In the genomic region with DNA sequence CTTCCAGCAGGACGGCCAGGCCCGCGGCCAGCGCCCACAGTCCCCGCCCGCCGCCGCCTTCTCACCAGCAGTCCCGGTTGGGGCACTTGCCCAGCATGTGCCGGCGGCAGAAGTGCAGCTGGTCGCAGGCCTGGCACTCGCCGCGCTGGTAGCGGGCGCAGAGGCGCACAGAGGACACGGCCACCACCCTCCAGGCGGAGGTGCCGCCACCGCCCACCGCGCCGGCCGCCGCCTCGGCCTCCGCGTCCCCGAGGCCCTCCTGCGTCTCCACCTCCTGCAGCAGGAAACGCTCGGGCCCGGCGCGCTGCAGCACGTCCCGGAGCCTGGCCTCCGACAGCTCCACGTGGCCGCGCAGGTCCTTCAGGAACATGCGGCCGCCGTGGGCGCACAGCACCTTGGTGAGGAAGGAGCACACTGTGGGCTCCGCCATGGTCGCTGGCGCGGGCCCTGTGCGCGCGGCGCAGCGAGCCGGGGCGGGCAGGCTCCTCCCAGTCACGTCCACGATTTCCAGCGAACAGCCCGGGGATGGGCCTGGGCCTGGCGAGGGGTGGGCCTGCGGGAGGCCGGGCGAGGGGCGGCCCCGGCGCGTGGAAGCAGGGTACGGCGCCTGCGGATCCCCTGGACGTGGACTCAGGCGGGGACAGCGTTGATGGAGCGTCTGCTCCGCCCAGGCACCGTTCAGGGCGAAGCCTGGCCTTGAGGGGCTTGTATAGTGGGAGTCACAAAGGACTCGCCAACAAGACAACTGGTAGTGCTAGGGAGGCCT, we compare ENCODE assay signal across 8 cellular contexts. TPM values are rescaled to one million over a fixed set of nuclear protein-coding genes. Genes with fewer than 3 reads are reported as not detected.
DNase-seq lines count a peak whose midpoint lies in the region; ATAC-seq and TF ChIP-seq lines count a peak whose summit lies in the region.

Gene ZC3HAV1L, minus strand, starts transcription at position 455 of the 766 bp plus-strand sequence. Its CDS starts 25 bp downstream, at position 430.

- peaks cover 12 to 14% of the 10 kb centered on the region in 2 donors for H3K4me1 Mint-ChIP-seq in immature natural killer cell

- peak within 1 kb of the TSS; percentile 62 to 81 (median 70) for H3K4me3 Mint-ChIP-seq in immature natural killer cell

- no peaks in the 10 kb centered on the region for H3K36me3 Mint-ChIP-seq in immature natural killer cell

- peak; percentile 79 for ATAC-seq in HG02571 (IDR thresholded peaks at IDR 0.05; ENCODE audit: unreplicated experiment)

- in situ Hi-C loops in mammary epithelial cell (cut with MboI; ENCODE audit: low sequenced_read_pairs in 2 of 2): no loop called here

- peak within 1 kb of the TSS; percentile 98 for H2AFZ ChIP-seq in mammary epithelial cell (ENCODE audit: low read depth, low read length)

- peaks cover 41% of the 10 kb centered on the region for H3K79me2 ChIP-seq in mammary epithelial cell (ENCODE audit: insufficient read depth, low read length)

- no peaks in the 10 kb centered on the region for H4K20me1 ChIP-seq in mammary epithelial cell (ENCODE audit: insufficient read depth, low read length)

- peak within 1 kb of the TSS; percentile 54 for H3K9ac ChIP-seq in mammary epithelial cell (ENCODE audit: insufficient read depth, low read length)

- H3K4me3 ChIP-seq in mammary epithelial cell (replicated peaks in 1 of 3; ENCODE audit: insufficient read depth in 1 of 3, low read depth in 2 of 3, low read length in 3 of 3): peak within 1 kb of the TSS; percentile 55 to 81 (median 67)

- DNase-seq in NCI-H1048 (lab: John Stamatoyannopoulos, UW) (peak; percentile 56), T1000 (lab: John Stamatoyannopoulos, UW) (peak; percentile 31), mammary epithelial cell (peak; percentile 59), immature natural killer cell (peak; percentile 33 to 44 (median 43)), cortex of kidney (lab: John Stamatoyannopoulos, UW) (no peak)
- peak; percentile 84 for DNase-seq in stimulated activated CD4-positive, alpha-beta T cell treated with anti-CD3 and anti-CD28 coated beads, Interleukin-15, amount 100 ng/mL, for 24 hours

- no peaks in the 10 kb centered on the region for H3K27me3 ChIP-seq in mammary epithelial cell (ENCODE audit: insufficient read depth, low read length)

- 2% methylated on average over 22 of the region's 81 CpGs for WGBS in mammary epithelial cell (ENCODE audit: low coverage, missing lambda C conversion rate)

- H3K9me3 Mint-ChIP-seq in immature natural killer cell: no peaks in the 10 kb centered on the region

- TF ChIP-seq POLR2A in GM15510 (IDR thresholded peaks at IDR 0.05; ENCODE audit: borderline replicate concordance, extremely low read depth, insufficient read length): peak; percentile 77

- CTCF ChIA-PET in mammary epithelial cell (lab: Charles Lee; ENCODE audit: low non-redundant PET): no interaction called here

- peak within 1 kb of the TSS; percentile 96 for H3K4me2 ChIP-seq in mammary epithelial cell (ENCODE audit: insufficient read depth, low read depth, low read length)

- peak within 1 kb of the TSS; percentile 50 for H3K27ac ChIP-seq in mammary epithelial cell (ENCODE audit: insufficient read depth, low read depth, low read length)

- H3K9me3 ChIP-seq in mammary epithelial cell (replicated peaks; ENCODE audit: insufficient read depth, low read length): no peaks in the 10 kb centered on the region

- dilution Hi-C loops in mammary epithelial cell (cut with HindIII; ENCODE audit: low sequenced_read_pairs): no loop called here

- no TSS peak for BruUV-seq in mammary epithelial cell (replicated peaks; lab: Mats Ljungman, UMichigan)

- peaks cover 18% of the 10 kb centered on the region for H3K4me1 ChIP-seq in mammary epithelial cell (ENCODE audit: insufficient read depth, low read length)

- intact Hi-C loops in mammary epithelial cell (cut with micrococcal nuclease): no loop called here

- peaks cover 14% of the 10 kb centered on the region for H3K36me3 ChIP-seq in mammary epithelial cell (ENCODE audit: insufficient read depth, low read length)

- no peak within 1 kb of the TSS for H3K27ac Mint-ChIP-seq in immature natural killer cell

- TF ChIP-seq CTCF in mammary epithelial cell (conservative IDR thresholded peaks at IDR 0.05 in 1 of 2, IDR thresholded peaks at IDR 0.05 in 1 of 2; ENCODE audit: extremely low read depth in 1 of 2, insufficient read depth in 1 of 2, low read depth in 1 of 2, low read length in 2 of 2): no peak

- peaks cover 4 to 11% (median 8%) of the 10 kb centered on the region in 3 donors for H3K27me3 Mint-ChIP-seq in immature natural killer cell (ENCODE audit: low read depth in 3 of 3)

RNA-seq across cellular contexts. Expression of gene ZC3HAV1L, which starts in this region (rescaled TPM):
- total RNA-seq in mammary epithelial cell: 10 to 100 TPM in 1 of 2 donors, 1 to 10 TPM in 1; 9.9 to 14.8 TPM
- polyA plus RNA-seq in mammary epithelial cell: 9.5 TPM
- 15.9 TPM for polyA minus RNA-seq in mammary epithelial cell
- under 1 TPM in 2 of 3 donors, not detected in 1; 0.21 to 0.40 TPM for polyA plus RNA-seq in immature natural killer cell

Comparison
In these comparisons a context has a peak if more than half of its experiments do, and no peak if none do; other contexts are left out.
1. Peak in DNase-seq in immature natural killer cell; RNA of the gene not detected or under 1 TPM.